ENCODE assay signal across 8 cellular contexts in genomic region chr19:45153339-45154063, GRCh38. TPM values are rescaled to one million over a fixed set of nuclear protein-coding genes. Genes with fewer than 3 reads are reported as not detected.
A peak's percentile ranks its signal among the peaks of the same experiment; 100 is the strongest.
DNase-seq lines count a peak whose midpoint lies in the region; ATAC-seq and TF ChIP-seq lines count a peak whose summit lies in the region.

No MANE protein-coding gene starts in this region.

- under 1% methylated on average over 69 of the region's 69 CpGs for WGBS in right cardiac atrium

- H3K27me3 ChIP-seq in BE2C (peaks cover 13% of the 10 kb centered on the region), right cardiac atrium (ENCODE audit: control insufficient read depth, insufficient read depth) (no peaks in the 10 kb centered on the region), rectal smooth muscle tissue (ENCODE audit: control insufficient read depth, insufficient read depth, low read length) (peaks cover 27% of the 10 kb centered on the region)

- no peak for TF ChIP-seq CTCF in BE2C (IDR thresholded peaks at IDR 0.05; ENCODE audit: low read depth, low read length)

- intact Hi-C loops in right cardiac atrium (cut with DNase I), result no loop called here

- no peak overlapping the region for H3K27ac ChIP-seq in right cardiac atrium (ENCODE audit: low read length)
- H3K27ac ChIP-seq in rectal smooth muscle tissue (ENCODE audit: low read depth, low read length), result no peak overlapping the region

- H3K4me3 ChIP-seq in BE2C (ENCODE audit: low read depth, low read length) (peak overlapping the region; percentile 41), right cardiac atrium (ENCODE audit: low read length) (peak overlapping the region; percentile 6), rectal smooth muscle tissue (ENCODE audit: low read length) (peak overlapping the region; percentile 64)

- peaks cover 7% of the 10 kb centered on the region; the same call in 1 of the 2 replicates for H3K36me3 ChIP-seq in BE2C
- H3K36me3 ChIP-seq in rectal smooth muscle tissue (ENCODE audit: control insufficient read depth, insufficient read depth, low read length), result no peaks in the 10 kb centered on the region

- H3K4me3 Mint-ChIP-seq in activated naive CD8-positive, alpha-beta T cell treated with anti-CD3 and anti-CD28 coated beads, Interleukin-2, amount 50 U/mL, for 24 hours, result peak overlapping the region; percentile 40

- peaks cover 20% of the 10 kb centered on the region for H3K4me1 Mint-ChIP-seq in activated naive CD8-positive, alpha-beta T cell treated with anti-CD3 and anti-CD28 coated beads, Interleukin-2, amount 50 U/mL, for 24 hours

- H3K4me1 ChIP-seq in BE2C (peaks cover 4% of the 10 kb centered on the region), right cardiac atrium (ENCODE audit: control insufficient read depth, insufficient read depth, low read length) (no peaks in the 10 kb centered on the region), rectal smooth muscle tissue (ENCODE audit: control insufficient read depth, insufficient read depth, low read length) (peaks cover 3% of the 10 kb centered on the region)

- H3K9me3 ChIP-seq in BE2C (peaks cover 7% of the 10 kb centered on the region; the same call in 1 of the 2 replicates), right cardiac atrium (ENCODE audit: control insufficient read depth, low read length) (no peaks in the 10 kb centered on the region)

- H3K9ac ChIP-seq in rectal smooth muscle tissue (ENCODE audit: low read length), result no peak overlapping the region

- no peak overlapping the region for H3K27ac Mint-ChIP-seq in activated naive CD8-positive, alpha-beta T cell treated with anti-CD3 and anti-CD28 coated beads, Interleukin-2, amount 50 U/mL, for 24 hours

- H3K9me3 Mint-ChIP-seq in activated naive CD8-positive, alpha-beta T cell treated with anti-CD3 and anti-CD28 coated beads, Interleukin-2, amount 50 U/mL, for 24 hours, result no peaks in the 10 kb centered on the region

- DNase-seq in BE2C (peak; percentile 85), NCI-H1417 treated with DMSO at 0.1 percent for 48 hours (lab: John Stamatoyannopoulos, UW) (peak; percentile 34), right cardiac atrium (peak; percentile 53 to 79 (median 78)), foreskin melanocyte (no peak), NCI-H2107 treated with DMSO at 0.1 percent for 48 hours (lab: John Stamatoyannopoulos, UW; ENCODE audit: unreplicated experiment) (no peak), NCI-H2227 (lab: John Stamatoyannopoulos, UW; ENCODE audit: unreplicated experiment) (no peak)
- DNase-seq in activated naive CD8-positive, alpha-beta T cell treated with anti-CD3 and anti-CD28 coated beads, Interleukin-2, amount 50 U/mL, for 24 hours, result peak; percentile 41

- no peak for ATAC-seq in activated naive CD8-positive, alpha-beta T cell treated with anti-CD3 and anti-CD28 coated beads, Interleukin-2, amount 50 U/mL, for 24 hours
- peak; percentile 48 to 58 for ATAC-seq in right cardiac atrium

- peaks cover 31% of the 10 kb centered on the region for H3K27me3 Mint-ChIP-seq in activated naive CD8-positive, alpha-beta T cell treated with anti-CD3 and anti-CD28 coated beads, Interleukin-2, amount 50 U/mL, for 24 hours

- peaks cover 3% of the 10 kb centered on the region for H3K36me3 Mint-ChIP-seq in activated naive CD8-positive, alpha-beta T cell treated with anti-CD3 and anti-CD28 coated beads, Interleukin-2, amount 50 U/mL, for 24 hours (ENCODE audit: low read depth)

RNA-seq across cellular contexts. Expression of gene NKPD1, which starts 7.3 kb away (rescaled TPM):
- polyA plus RNA-seq in BE2C (2012; ENCODE audit: insufficient read depth, insufficient read length, low read depth), result 0.17 TPM
- under 1 TPM in 1 of 4 donors, not detected in 3; 0.06 TPM for total RNA-seq in right cardiac atrium
- 0.07 TPM for polyA plus RNA-seq in right cardiac atrium

RNA-seq across cellular contexts. Expression of gene TRAPPC6A, which starts 24.5 kb away (rescaled TPM):
- 26.1 TPM for polyA plus RNA-seq in BE2C (2012; ENCODE audit: insufficient read depth, insufficient read length, low read depth)
- 10 to 100 TPM; 15.2 to 19.4 (median 17.2) TPM for total RNA-seq in right cardiac atrium
- 26.5 TPM for polyA plus RNA-seq in right cardiac atrium

RNA-seq across cellular contexts. Expression of gene BLOC1S3, which starts 25.1 kb away (rescaled TPM):
- 12.6 TPM for polyA plus RNA-seq in BE2C (2012; ENCODE audit: insufficient read depth, insufficient read length, low read depth)
- total RNA-seq in right cardiac atrium, result 1 to 10 TPM; 3.8 to 8.2 (median 6.2) TPM
- 2.4 TPM for polyA plus RNA-seq in right cardiac atrium

Comparison
In these comparisons a context has a peak if more than half of its experiments do, and no peak if none do; other contexts are left out.
1. DNase-seq: peak in BE2C (single experiment), NCI-H1417 treated with DMSO at 0.1 percent for 48 hours (single experiment), activated naive CD8-positive, alpha-beta T cell treated with anti-CD3 and anti-CD28 coated beads, Interleukin-2, amount 50 U/mL, for 24 hours (single experiment) and right cardiac atrium (3 of 3); none in foreskin melanocyte (single experiment), NCI-H2107 treated with DMSO at 0.1 percent for 48 hours (single experiment) and NCI-H2227 (single experiment).
2. H3K4me3 ChIP-seq: peak in every context shown above with its lines; median percentile 64 in rectal smooth muscle tissue; 41 in BE2C; 6 in right cardiac atrium.